Comparison of ENCODE assay signal across 1 cellular context in genomic region chr4:88591787-88592599, GRCh38.
A peak's percentile ranks its signal among the peaks of the same experiment; 100 is the strongest.
TF ChIP-seq lines count a peak whose summit lies in the region.

Gene HERC3 (plus strand): TSS chr4:88592480. CDS start chr4:88605824, 13,344 bp downstream.

TF ChIP-seq in K562, 482 proteins besides CTCF, POLR2A, EP300 and RAD21 (continued from another document and continues in another):
- TF ChIP-seq ATF2 (CRISPR knock-in tag; IDR thresholded peaks at IDR 0.05) (no peak), TAF1 (IDR thresholded peaks at IDR 0.05; ENCODE audit: control insufficient read depth, extremely low read depth, insufficient read depth, low read length, severe bottlenecking) (peak; percentile 18), NR2F6 (CRISPR knock-in tag; IDR thresholded peaks at IDR 0.05) (no peak), BRD9 (IDR thresholded peaks at IDR 0.05; ENCODE audit: low read depth, partially characterized antibody) (no peak), ADNP (tag; IDR thresholded peaks at IDR 0.05) (no peak), SMARCA4 (IDR thresholded peaks at IDR 0.05) (0 out of 2 replicates have a peak, but pooled peaks have one; percentile 22), SMARCB1 (IDR thresholded peaks at IDR 0.05; ENCODE audit: insufficient read length, low read depth) (no peak), PHF8 (IDR thresholded peaks at IDR 0.05; ENCODE audit: borderline replicate concordance, low read length) (peak; percentile 51; the same call in 1 of the 2 replicates), FOXP1 (CRISPR knock-in tag; IDR thresholded peaks at IDR 0.05) (peak; percentile 70; the same call in 1 of the 2 replicates), PTBP1 (IDR thresholded peaks at IDR 0.05; ENCODE audit: low read depth, low read length) (no peak), XRCC4 (IDR thresholded peaks at IDR 0.05; ENCODE audit: extremely low read depth, insufficient read depth, insufficient read length) (no peak), ZBTB43 (CRISPR knock-in tag; IDR thresholded peaks at IDR 0.05) (no peak), ZKSCAN3 (CRISPR knock-in tag; IDR thresholded peaks at IDR 0.05) (no peak), POLR2G (IDR thresholded peaks at IDR 0.05; ENCODE audit: low read depth, low read length) (peak; percentile 84), ETS2 (tag; IDR thresholded peaks at IDR 0.05; ENCODE audit: borderline replicate concordance, poor library complexity, severe bottlenecking) (no peak), YBX1 (IDR thresholded peaks at IDR 0.05) (no peak), EP400 (IDR thresholded peaks at IDR 0.05) (no peak), E2F4 (CRISPR knock-in tag; IDR thresholded peaks at IDR 0.05; ENCODE audit: low read depth) (no peak), ZC3H11A (IDR thresholded peaks at IDR 0.05; ENCODE audit: low read depth, low read length) (no peak), ATF6 (CRISPR knock-in tag; IDR thresholded peaks at IDR 0.05) (no peak), CBFA2T3 (IDR thresholded peaks at IDR 0.05) (no peak), ARID4B (CRISPR knock-in tag; IDR thresholded peaks at IDR 0.05) (peak; percentile 38; the same call in 1 of the 2 replicates), RBM25 (IDR thresholded peaks at IDR 0.05; ENCODE audit: low read depth, low read length, severe bottlenecking) (peak; percentile 100), SPI1 (IDR thresholded peaks at IDR 0.05; ENCODE audit: borderline replicate concordance, low read depth, low read length) (no peak), CCNT2 (IDR thresholded peaks at IDR 0.05; ENCODE audit: borderline replicate concordance, extremely low read depth, insufficient read length, low read depth, low read length) (peak; percentile 41), ASH1L (IDR thresholded peaks at IDR 0.05; ENCODE audit: borderline replicate concordance, low read depth, partially characterized antibody) (peak; percentile 89), TARDBP (IDR thresholded peaks at IDR 0.05) (no peak), MITF (IDR thresholded peaks at IDR 0.05) (no peak), SUPT5H (IDR thresholded peaks at IDR 0.05) (0 out of 2 replicates have a peak, but pooled peaks have one; percentile 34), KLF1 (tag; IDR thresholded peaks at IDR 0.05) (peak; percentile 16; the same call in 1 of the 2 replicates), YY1 (IDR thresholded peaks at IDR 0.05; ENCODE audit: borderline replicate concordance in 1 of 3, control insufficient read depth in 1 of 3, extremely low read depth in 1 of 3, insufficient read depth in 3 of 3, insufficient read length in 1 of 3, insufficient replicate concordance in 2 of 3, low read depth in 1 of 3, low read length in 2 of 3) (peak in 2 of 3 experiments; percentile 57 to 68), CXXC5 (CRISPR knock-in tag; IDR thresholded peaks at IDR 0.05) (peak; percentile 98), ZBTB33 (CRISPR knock-in tag; IDR thresholded peaks at IDR 0.05) (peak; percentile 56; the same call in 1 of the 2 replicates), MCM2 (IDR thresholded peaks at IDR 0.05; ENCODE audit: low read depth) (no peak), SP1 (CRISPR knock-in tag; IDR thresholded peaks at IDR 0.05) (peak; percentile 46; the same call in 1 of the 2 replicates), POLR2AphosphoS5 (IDR thresholded peaks at IDR 0.05; ENCODE audit: control insufficient read depth, insufficient read depth, low read depth, low read length) (no peak), HNRNPLL (IDR thresholded peaks at IDR 0.05; ENCODE audit: low read depth, low read length, poor library complexity, severe bottlenecking) (peak; percentile 36), CREM (IDR thresholded peaks at IDR 0.05; ENCODE audit: low read depth) (peak; percentile 39), STAT6 (CRISPR knock-in tag; IDR thresholded peaks at IDR 0.05) (no peak), NR2C1 (IDR thresholded peaks at IDR 0.05) (no peak), NR2C1 (tag; IDR thresholded peaks at IDR 0.05) (no peak), E2F6 (IDR thresholded peaks at IDR 0.05; ENCODE audit: borderline replicate concordance in 1 of 2, extremely low read depth in 1 of 2, insufficient read depth in 1 of 2, insufficient read length in 1 of 2, low read depth in 1 of 2, low read length in 1 of 2, poor library complexity in 1 of 2, severe bottlenecking in 1 of 2) (peak; percentile 82 to 95), SRSF9 (IDR thresholded peaks at IDR 0.05; ENCODE audit: borderline replicate concordance, low read depth, low read length) (no peak), PHB (CRISPR knock-in tag; IDR thresholded peaks at IDR 0.05) (peak; percentile 56; the same call in 1 of the 2 replicates), TBL1XR1 (IDR thresholded peaks at IDR 0.05; ENCODE audit: low read length in 2 of 2) (no peak)
